ENCODE assay signal across 14 cellular contexts in the genomic region with DNA sequence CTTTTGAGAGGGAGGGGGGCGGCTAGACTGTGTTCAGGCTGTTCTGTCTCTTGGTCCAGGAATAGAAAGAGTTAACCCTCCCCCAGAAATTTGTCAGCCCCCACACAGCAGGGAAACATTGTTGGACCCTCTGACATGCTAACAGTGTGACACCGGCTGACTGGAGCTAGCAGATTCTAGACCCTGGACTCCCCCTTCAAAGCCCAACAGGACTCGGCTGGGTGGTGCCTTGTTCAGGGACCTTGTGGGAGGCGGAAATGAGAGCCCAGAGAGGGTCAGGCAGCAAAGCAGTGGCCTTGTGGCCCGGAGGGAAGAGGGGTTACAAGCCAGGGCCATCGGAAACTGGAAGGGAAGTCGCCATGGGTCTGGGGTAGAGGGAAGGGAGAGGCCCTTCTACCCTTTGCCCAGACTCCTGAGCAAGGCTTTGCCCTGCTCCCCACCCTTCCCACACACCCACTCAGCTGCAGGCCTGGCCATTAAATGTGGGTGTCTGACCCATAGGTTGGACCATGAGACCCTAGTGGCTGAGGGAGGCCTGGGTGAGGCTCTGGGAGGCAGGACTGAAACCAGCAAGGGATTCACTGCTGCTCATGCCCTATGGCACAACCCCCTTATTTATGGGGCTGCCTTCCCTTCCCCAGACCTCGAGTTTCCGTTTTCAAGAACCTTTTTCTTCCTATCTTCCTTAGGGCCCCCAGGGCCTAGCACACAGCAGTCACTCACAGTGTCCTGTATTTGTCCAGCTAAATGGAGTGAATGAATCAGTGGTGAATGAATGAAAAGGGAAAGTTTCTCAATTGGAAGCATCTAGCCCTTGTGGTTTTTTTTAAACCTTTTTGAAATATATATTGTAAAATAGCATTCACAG. TPM values are rescaled to one million over a fixed set of nuclear protein-coding genes. Genes with fewer than 3 reads are reported as not detected.
DNase-seq lines count a peak whose midpoint lies in the region; ATAC-seq and TF ChIP-seq lines count a peak whose summit lies in the region.
"Had no signal": no experiment of that assay in that cellular context is flagged by ENCODE, and none has a peak within 500 bp of the region (broad histone marks: within the 10 kb centered on the region; RNA-seq: fewer than 3 reads in every experiment).

No MANE protein-coding gene starts in this region.

- H3K27ac ChIP-seq in SK-N-SH (ENCODE audit: low read depth in 2 of 2, low read length in 1 of 2) (peak overlapping the region in 1 of 2 experiments; percentile 83; a peak in 2 of 4 replicates), temporal lobe (ENCODE audit: low read depth, low read length) (peak overlapping the region; percentile 17)

- H3K36me3 Mint-ChIP-seq in T-helper 17 cell (ENCODE audit: low read depth), result peaks cover 7% of the 10 kb centered on the region
- peaks cover 8% of the 10 kb centered on the region for H3K36me3 Mint-ChIP-seq in activated T-helper 2 cell treated with anti-CD3 and anti-CD28 coated beads, Interferon-gamma antibody, Interleukin-2, Interleukin-4, amounts not matched to agents 10 μg/mL and 5 μg/mL and 100 μg/mL, durations not matched to agents 14 hours and 24 hours and 36 hours (ENCODE audit: low read depth)
- H3K36me3 Mint-ChIP-seq: activated CD4-positive, alpha-beta memory T cell treated with anti-CD3 and anti-CD28 coated beads for 36 hours had no signal

- no peak for ATAC-seq in SK-N-SH treated with all-trans-retinoic acid at 6 μM for 48 hours
- no peak for ATAC-seq in T-helper 17 cell
- ATAC-seq in left colon, result peak; percentile 20
- no peak for ATAC-seq in HG03442 (IDR thresholded peaks at IDR 0.05; ENCODE audit: unreplicated experiment)

- peak overlapping the region; percentile 27 for H3K27ac Mint-ChIP-seq in T-helper 17 cell
- no peak overlapping the region for H3K27ac Mint-ChIP-seq in activated T-helper 2 cell treated with anti-CD3 and anti-CD28 coated beads, Interferon-gamma antibody, Interleukin-2, Interleukin-4, amounts not matched to agents 10 μg/mL and 5 μg/mL and 100 μg/mL, durations not matched to agents 14 hours and 24 hours and 36 hours
- H3K27ac Mint-ChIP-seq: activated CD4-positive, alpha-beta memory T cell treated with anti-CD3 and anti-CD28 coated beads for 36 hours had no signal

- CTCF ChIA-PET in SK-N-SH (lab: Yijun Ruan, JAX), result interaction anchor here (1.0 to 1.5 kb wide), 5 partner anchors 8 to 86 kb away, joined by 3 to 4 read pairs (median 3); no protein-coding TSS in a partner anchor

- no peak for TF ChIP-seq CTCF in SK-N-SH (IDR thresholded peaks at IDR 0.05)

- intact Hi-C loops in left colon (cut with DNase I, micrococcal nuclease), result no loop called here
- intact Hi-C loops in activated T-helper 2 cell treated with anti-CD3 and anti-CD28 coated beads, Interferon-gamma antibody, Interleukin-2, Interleukin-4, amounts not matched to agents 10 μg/mL and 5 μg/mL and 100 μg/mL, durations not matched to agents 14 hours and 24 hours and 36 hours (cut with micrococcal nuclease), result no loop called here

- H2AFZ ChIP-seq in SK-N-SH (ENCODE audit: low read depth), result no peak overlapping the region

- H3K27me3 ChIP-seq in SK-N-SH (ENCODE audit: insufficient read depth), result no peaks in the 10 kb centered on the region
- H3K27me3 ChIP-seq: Peyer's patch had no signal

- H3K4me3 Mint-ChIP-seq in T-helper 17 cell, result no peak overlapping the region
- H3K4me3 Mint-ChIP-seq in activated T-helper 2 cell treated with anti-CD3 and anti-CD28 coated beads, Interferon-gamma antibody, Interleukin-2, Interleukin-4, amounts not matched to agents 10 μg/mL and 5 μg/mL and 100 μg/mL, durations not matched to agents 14 hours and 24 hours and 36 hours (ENCODE audit: low read depth), result no peak overlapping the region

- peaks cover 23% of the 10 kb centered on the region for H3K27me3 Mint-ChIP-seq in T-helper 17 cell
- H3K27me3 Mint-ChIP-seq in activated T-helper 2 cell treated with anti-CD3 and anti-CD28 coated beads, Interferon-gamma antibody, Interleukin-2, Interleukin-4, amounts not matched to agents 10 μg/mL and 5 μg/mL and 100 μg/mL, durations not matched to agents 14 hours and 24 hours and 36 hours (ENCODE audit: low read depth), result peaks cover 27% of the 10 kb centered on the region

- no peak for TF ChIP-seq EP300 in SK-N-SH (IDR thresholded peaks at IDR 0.05; ENCODE audit: borderline replicate concordance in 1 of 2, low read depth in 1 of 2, low read length in 1 of 2)

- H4K20me1 ChIP-seq in SK-N-SH (ENCODE audit: insufficient read depth), result peaks cover 94% of the 10 kb centered on the region

- H3K4me1 Mint-ChIP-seq in T-helper 17 cell, result peaks cover 24% of the 10 kb centered on the region
- H3K4me1 Mint-ChIP-seq in activated T-helper 2 cell treated with anti-CD3 and anti-CD28 coated beads, Interferon-gamma antibody, Interleukin-2, Interleukin-4, amounts not matched to agents 10 μg/mL and 5 μg/mL and 100 μg/mL, durations not matched to agents 14 hours and 24 hours and 36 hours (ENCODE audit: low read depth), result peaks cover 25% of the 10 kb centered on the region

- no peaks in the 10 kb centered on the region for H3K9me3 ChIP-seq in SK-N-SH
- H3K9me3 ChIP-seq in T-helper 17 cell (ENCODE audit: control insufficient read depth, low read length, poor library complexity, severe bottlenecking), result no peaks in the 10 kb centered on the region
- H3K9me3 ChIP-seq: Peyer's patch had no signal

- no peaks in the 10 kb centered on the region for H3K9me2 ChIP-seq in SK-N-SH

- POLR2A ChIA-PET in SK-N-SH (lab: Yijun Ruan, JAX), result interaction anchor here (1.1 kb wide), 2 partner anchors 44 to 65 kb away, joined by 4 to 5 read pairs; no protein-coding TSS in a partner anchor

- peaks cover 6 to 62% of the 10 kb centered on the region in 2 experiments; a peak in 2 of 4 replicates for H3K4me1 ChIP-seq in SK-N-SH (ENCODE audit: control insufficient read depth in 1 of 2, insufficient read depth in 2 of 2, low read depth in 1 of 2, low read length in 1 of 2)

- DNase-seq in SK-N-SH (peak; percentile 51), T-helper 17 cell (no peak), left colon (no peak)
- DNase-seq in stimulated activated CD4-positive, alpha-beta T cell treated with anti-CD3 and anti-CD28 coated beads, Interleukin-12 subunit alpha, Interleukin-12 subunit beta, amount 100 ng/mL, for 4 hours, result no peak
- DNase-seq in activated T-helper 2 cell treated with anti-CD3 and anti-CD28 coated beads, Interferon-gamma antibody, Interleukin-2, Interleukin-4, amounts not matched to agents 10 μg/mL and 5 μg/mL and 100 μg/mL, durations not matched to agents 14 hours and 24 hours and 36 hours (ENCODE audit: low spot score), result no peak
- DNase-seq: activated CD4-positive, alpha-beta memory T cell treated with anti-CD3 and anti-CD28 coated beads for 36 hours; aorta; foreskin fibroblast; NCI-H1048; occipital lobe; Peyer's patch had no signal

- H3K4me2 ChIP-seq in SK-N-SH, result no peak overlapping the region

- no peak overlapping the region for H3K9ac ChIP-seq in SK-N-SH

- H3K79me2 ChIP-seq in SK-N-SH (ENCODE audit: insufficient read depth), result peaks cover 64% of the 10 kb centered on the region

- no peaks in the 10 kb centered on the region for H3F3A ChIP-seq in SK-N-SH (replicated peaks; ENCODE audit: insufficient read depth)

- no peaks in the 10 kb centered on the region for H3K36me3 ChIP-seq in SK-N-SH (replicated peaks in 1 of 2; ENCODE audit: control insufficient read depth in 1 of 2, insufficient read depth in 2 of 2, low read length in 1 of 2)
- H3K36me3 ChIP-seq: Peyer's patch had no signal

- no peak for TF ChIP-seq RAD21 in SK-N-SH (IDR thresholded peaks at IDR 0.05; ENCODE audit: low read length)

- H3K4me3 ChIP-seq in SK-N-SH (ENCODE audit: low read depth in 2 of 2, low read length in 1 of 2), result no peak overlapping the region
- H3K4me3 ChIP-seq: Peyer's patch had no signal

- 89% methylated on average over 4 of the region's 9 CpGs for WGBS in SK-N-SH (ENCODE audit: low lambda C conversion rate)

- H3K9me3 Mint-ChIP-seq in activated T-helper 2 cell treated with anti-CD3 and anti-CD28 coated beads, Interferon-gamma antibody, Interleukin-2, Interleukin-4, amounts not matched to agents 10 μg/mL and 5 μg/mL and 100 μg/mL, durations not matched to agents 14 hours and 24 hours and 36 hours, result no peaks in the 10 kb centered on the region
- H3K9me3 Mint-ChIP-seq: activated CD4-positive, alpha-beta memory T cell treated with anti-CD3 and anti-CD28 coated beads for 36 hours had no signal

TF ChIP-seq in SK-N-SH, 30 proteins besides CTCF, POLR2A, EP300 and RAD21 (continues in another document):
- TF ChIP-seq NFIC (IDR thresholded peaks at IDR 0.05; ENCODE audit: borderline replicate concordance), result no peak
- no peak for TF ChIP-seq SMC3 (IDR thresholded peaks at IDR 0.05; ENCODE audit: low read depth, low read length)
- TF ChIP-seq SIN3A (IDR thresholded peaks at IDR 0.05; ENCODE audit: borderline replicate concordance, low read depth, low read length), result no peak
- TF ChIP-seq, protein P1, sequence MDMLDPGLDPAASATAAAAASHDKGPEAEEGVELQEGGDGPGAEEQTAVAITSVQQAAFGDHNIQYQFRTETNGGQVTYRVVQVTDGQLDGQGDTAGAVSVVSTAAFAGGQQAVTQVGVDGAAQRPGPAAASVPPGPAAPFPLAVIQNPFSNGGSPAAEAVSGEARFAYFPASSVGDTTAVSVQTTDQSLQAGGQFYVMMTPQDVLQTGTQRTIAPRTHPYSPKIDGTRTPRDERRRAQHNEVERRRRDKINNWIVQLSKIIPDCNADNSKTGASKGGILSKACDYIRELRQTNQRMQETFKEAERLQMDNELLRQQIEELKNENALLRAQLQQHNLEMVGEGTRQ (IDR thresholded peaks at IDR 0.05; ENCODE audit: borderline replicate concordance, low read depth, low read length), result no peak

TF ChIP-seq in SK-N-SH treated with all-trans-retinoic acid at 6 μM for 48 hours, 23 proteins besides CTCF, POLR2A, EP300 and RAD21 (continues in another document):
- TF ChIP-seq ISL1 (CRISPR knock-in tag; IDR thresholded peaks at IDR 0.05), result no peak
- TF ChIP-seq GLIS3 (CRISPR knock-in tag; IDR thresholded peaks at IDR 0.05), result no peak
- no peak for TF ChIP-seq ZFP30 (CRISPR knock-in tag; IDR thresholded peaks at IDR 0.05)
- TF ChIP-seq ZNF565 (CRISPR knock-in tag; conservative IDR thresholded peaks at IDR 0.05; ENCODE audit: low read depth), result no peak
- TF ChIP-seq PPARA (CRISPR knock-in tag; IDR thresholded peaks at IDR 0.05; ENCODE audit: borderline replicate concordance), result no peak

RNA-seq across cellular contexts. Expression of a gene that starts 44.8 kb away (rescaled TPM):
- 2.6 and 4.7 TPM in 2 replicates for polyA plus RNA-seq in SK-N-SH (2012; rRNA removed)
- polyA plus RNA-seq in SK-N-SH (2012; cell fraction: cytosol; rRNA removed), result 3.4 and 3.9 TPM in 2 replicates
- 16.7 and 20.0 TPM in 2 replicates for polyA plus RNA-seq in SK-N-SH (2012; cell fraction: nucleus; rRNA removed)
- total RNA-seq in T-helper 17 cell, result 10 to 100 TPM; 18.4 to 18.6 TPM
- total RNA-seq in left colon, result 10 to 100 TPM; 15.8 to 23.8 TPM
- total RNA-seq in temporal lobe, result 15.5 TPM
- 33.5 and 36.5 TPM in 2 replicates for total RNA-seq in activated T-helper 2 cell treated with anti-CD3 and anti-CD28 coated beads, Interferon-gamma antibody, Interleukin-2, Interleukin-4, amounts not matched to agents 10 μg/mL and 5 μg/mL and 100 μg/mL, durations not matched to agents 14 hours and 24 hours and 36 hours
